In genomic region chr1:93648656-93649055, GRCh38 we compare ENCODE assay signal across 19 cellular contexts.
"Had no signal": no experiment of that assay in that cellular context is flagged by ENCODE, and none has a peak within 500 bp of the region (broad histone marks: within the 10 kb centered on the region; RNA-seq: fewer than 3 reads in every experiment).

No MANE protein-coding gene starts in this region.

- H3K4me1 ChIP-seq: foreskin keratinocyte had no signal

- H3K4me1 Mint-ChIP-seq: nephron had no signal

- H3K27me3 ChIP-seq: foreskin keratinocyte, hepatocyte, tibial nerve had no signal

- H3K4me3 Mint-ChIP-seq: activated T-helper 1 cell treated with anti-CD3 and anti-CD28 coated beads, Interleukin-12 subunit alpha, Interleukin-12 subunit beta, Interleukin-2, Interleukin-4 antibody, amounts not matched to agents 30 ng/mL and 10 ng/mL and 1 ng/mL, durations not matched to agents 14 hours and 24 hours and 36 hours; nephron; stimulated activated naive CD8-positive, alpha-beta T cell treated with anti-CD3 and anti-CD28 coated beads, Interleukin-15, Interleukin-2, amounts not matched to agents 100 ng/mL and 50 ng/mL, for 24 hours; T-helper 1 cell treated with Interleukin-12 subunit alpha and Interleukin-12 subunit beta and Interleukin-4 antibody, amounts not matched to agents 30 μg/mL and 1 μg/mL, for 36 hours had no signal

- FAIRE-seq: urothelium cell line had no signal

- H3K9me3 ChIP-seq: tibial nerve had no signal

- H3K27me3 Mint-ChIP-seq: progenitor cell of endocrine pancreas; stimulated activated naive CD8-positive, alpha-beta T cell treated with anti-CD3 and anti-CD28 coated beads, Interleukin-15, Interleukin-2, amounts not matched to agents 100 ng/mL and 50 ng/mL, for 24 hours had no signal

- H3K9me3 Mint-ChIP-seq: activated naive CD4-positive, alpha-beta T cell treated with anti-CD3 and anti-CD28 coated beads, Interleukin-2, amount 50 U/mL, for 72 hours; activated T-helper 1 cell treated with anti-CD3 and anti-CD28 coated beads, Interleukin-12 subunit alpha, Interleukin-12 subunit beta, Interleukin-2, Interleukin-4 antibody, amounts not matched to agents 30 ng/mL and 10 ng/mL and 1 ng/mL, durations not matched to agents 14 hours and 24 hours and 36 hours; nephron; stimulated activated naive CD8-positive, alpha-beta T cell treated with anti-CD3 and anti-CD28 coated beads, Interleukin-15, Interleukin-2, amounts not matched to agents 100 ng/mL and 50 ng/mL, for 24 hours; T-helper 1 cell treated with Interleukin-12 subunit alpha and Interleukin-12 subunit beta and Interleukin-4 antibody, amounts not matched to agents 30 μg/mL and 1 μg/mL, for 36 hours had no signal

- H3K27ac Mint-ChIP-seq: activated naive CD4-positive, alpha-beta T cell treated with anti-CD3 and anti-CD28 coated beads, Interleukin-2, amount 50 U/mL, for 72 hours; activated T-helper 1 cell treated with anti-CD3 and anti-CD28 coated beads, Interleukin-12 subunit alpha, Interleukin-12 subunit beta, Interleukin-2, Interleukin-4 antibody, amounts not matched to agents 30 ng/mL and 10 ng/mL and 1 ng/mL, durations not matched to agents 14 hours and 24 hours and 36 hours; nephron; progenitor cell of endocrine pancreas; stimulated activated naive CD8-positive, alpha-beta T cell treated with anti-CD3 and anti-CD28 coated beads, Interleukin-15, Interleukin-2, amounts not matched to agents 100 ng/mL and 50 ng/mL, for 24 hours; T-helper 1 cell treated with Interleukin-12 subunit alpha and Interleukin-12 subunit beta and Interleukin-4 antibody, amounts not matched to agents 30 μg/mL and 1 μg/mL, for 36 hours had no signal

- H3K36me3 Mint-ChIP-seq: activated naive CD4-positive, alpha-beta T cell treated with anti-CD3 and anti-CD28 coated beads, Interleukin-2, amount 50 U/mL, for 72 hours had no signal

- H3K4me2 ChIP-seq: hepatocyte had no signal

- H2AFZ ChIP-seq: hepatocyte had no signal

- H3K4me3 ChIP-seq: dorsolateral prefrontal cortex, hepatocyte, tibial nerve had no signal

- H3K27ac ChIP-seq: epithelial cell of prostate, foreskin keratinocyte, hepatocyte, tibial nerve had no signal

- ATAC-seq: activated naive CD4-positive, alpha-beta T cell treated with anti-CD3 and anti-CD28 coated beads, Interleukin-2, amount 50 U/mL, for 72 hours; foreskin keratinocyte had no signal

- DNase-seq: activated CD4-positive, CD25-positive, alpha-beta regulatory T cell treated with anti-CD3 and anti-CD28 coated beads, Interleukin-2, amount 50 U/mL, for 72 hours; activated CD8-positive, alpha-beta memory T cell treated with anti-CD3 and anti-CD28 coated beads for 24 hours; activated CD8-positive, alpha-beta memory T cell treated with anti-CD3 and anti-CD28 coated beads, Interleukin-2, amount 50 U/mL, for 48 hours; activated gamma-delta T cell treated with Interleukin-2 at 50 U/mL for 16 hours; dorsolateral prefrontal cortex; foreskin keratinocyte; occipital lobe; stimulated activated CD4-positive, alpha-beta T cell treated with anti-CD3 and anti-CD28 coated beads, Interleukin-12 subunit alpha, Interleukin-12 subunit beta, amount 100 ng/mL, for 4 hours; stimulated activated CD4-positive, alpha-beta T cell treated with anti-CD3 and anti-CD28 coated beads, Interleukin-2, amount 100 ng/mL, for 24 hours had no signal
